29 cellular contexts compared by ENCODE assay signal in the genomic region with DNA sequence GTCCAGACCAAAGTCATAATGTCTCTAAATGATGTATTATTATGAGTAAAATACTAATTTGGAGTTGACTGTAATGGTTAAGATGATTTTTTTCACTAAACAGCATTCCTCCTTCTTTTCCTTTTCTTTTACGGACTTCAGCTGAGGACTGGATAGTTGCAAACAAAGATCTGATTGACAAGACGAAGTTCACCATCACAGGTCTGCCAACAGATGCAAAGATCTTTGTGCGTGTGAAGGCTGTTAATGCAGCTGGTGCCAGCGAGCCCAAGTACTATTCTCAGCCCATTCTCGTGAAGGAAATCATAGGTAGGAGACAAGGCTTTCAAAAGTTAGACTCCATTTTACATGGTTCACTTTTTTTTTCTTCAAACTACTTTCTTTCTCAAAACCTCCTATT.
"Had no signal": no experiment of that assay in that cellular context is flagged by ENCODE, and none has a peak within 500 bp of the region (broad histone marks: within the 10 kb centered on the region; RNA-seq: fewer than 3 reads in every experiment).

No MANE protein-coding gene starts in this region.

- H3K36me3 ChIP-seq: adrenal gland, colonic mucosa, gastroesophageal sphincter had no signal

- DNase-seq: activated CD4-positive, alpha-beta memory T cell treated with anti-CD3 and anti-CD28 coated beads for 36 hours; activated CD4-positive, alpha-beta T cell treated with anti-CD3 and anti-CD28 coated beads for 36 hours; activated CD4-positive, alpha-beta T cell treated with anti-CD3 and anti-CD28 coated beads, Interleukin-2, amount 10 ng/mL, durations not matched to agents 24 days and 14 days; activated CD4-positive, CD25-positive, alpha-beta regulatory T cell; activated CD4-positive, CD25-positive, alpha-beta regulatory T cell treated with anti-CD3 and anti-CD28 coated beads, Interleukin-2, amount 50 U/mL, for 72 hours; activated CD8-positive, alpha-beta memory T cell treated with anti-CD3 and anti-CD28 coated beads, Interleukin-2, amount 10 ng/mL, durations not matched to agents 7 days and 5 days; activated CD8-positive, alpha-beta memory T cell treated with anti-CD3 and anti-CD28 coated beads, Interleukin-2, amount 50 U/mL, for 4 hours; activated CD8-positive, alpha-beta T cell treated with anti-CD3 and anti-CD28 coated beads, Interleukin-2, amount 10 ng/mL, durations not matched to agents 7 days and 5 days; activated effector memory CD4-positive, alpha-beta T cell treated with anti-CD3 and anti-CD28 coated beads, Interleukin-2, amount 50 U/mL, for 16 hours; activated naive CD4-positive, alpha-beta T cell treated with anti-CD3 and anti-CD28 coated beads for 36 hours; activated naive CD8-positive, alpha-beta T cell treated with anti-CD3 and anti-CD28 coated beads for 36 hours; activated naive CD8-positive, alpha-beta T cell treated with anti-CD3 and anti-CD28 coated beads, Interleukin-2, amount 50 U/mL, for 24 hours; activated T-cell treated with anti-CD3 and anti-CD28 coated beads, Interleukin-2, amount 50 U/mL, for 1 hour; activated T-cell treated with anti-CD3 and anti-CD28 coated beads, Interleukin-2, amount 50 U/mL, for 48 hours; adrenal gland; amygdala; aorta; body of pancreas; caudate nucleus; colonic mucosa; effector memory CD4-positive, alpha-beta T cell; endodermal cell; foreskin fibroblast; T-helper 2 cell had no signal

- ATAC-seq: activated CD4-positive, alpha-beta T cell treated with anti-CD3 and anti-CD28 coated beads for 36 hours; activated CD8-positive, alpha-beta memory T cell treated with anti-CD3 and anti-CD28 coated beads, Interleukin-2, amount 10 ng/mL, durations not matched to agents 7 days and 5 days; activated CD8-positive, alpha-beta T cell treated with anti-CD3 and anti-CD28 coated beads, Interleukin-2, amount 10 ng/mL, durations not matched to agents 7 days and 5 days; activated naive CD8-positive, alpha-beta T cell treated with anti-CD3 and anti-CD28 coated beads, Interleukin-2, amount 50 U/mL, for 24 hours; body of pancreas; esophagus mucosa; gastroesophageal sphincter had no signal

- H3K36me3 Mint-ChIP-seq: activated CD4-positive, alpha-beta memory T cell treated with anti-CD3 and anti-CD28 coated beads for 36 hours; activated CD8-positive, alpha-beta memory T cell treated with anti-CD3 and anti-CD28 coated beads, Interleukin-2, amount 10 ng/mL, durations not matched to agents 7 days and 5 days; activated naive CD4-positive, alpha-beta T cell treated with anti-CD3 and anti-CD28 coated beads, Interleukin-2, amount 50 U/mL, for 24 hours; activated naive CD8-positive, alpha-beta T cell treated with anti-CD3 and anti-CD28 coated beads for 36 hours had no signal

- H3K4me1 ChIP-seq: adrenal gland, body of pancreas, gastroesophageal sphincter had no signal

- H3K9me3 Mint-ChIP-seq: activated CD4-positive, alpha-beta memory T cell treated with anti-CD3 and anti-CD28 coated beads for 36 hours; activated CD4-positive, alpha-beta T cell treated with anti-CD3 and anti-CD28 coated beads, Interleukin-2, amount 10 ng/mL, durations not matched to agents 24 days and 14 days; activated naive CD4-positive, alpha-beta T cell treated with anti-CD3 and anti-CD28 coated beads for 36 hours; activated naive CD4-positive, alpha-beta T cell treated with anti-CD3 and anti-CD28 coated beads, Interleukin-2, amount 50 U/mL, for 24 hours; activated naive CD8-positive, alpha-beta T cell treated with anti-CD3 and anti-CD28 coated beads for 36 hours; activated naive CD8-positive, alpha-beta T cell treated with anti-CD3 and anti-CD28 coated beads, Interleukin-2, amount 50 U/mL, for 24 hours; activated T-helper 1 cell treated with anti-CD3 and anti-CD28 coated beads, Interleukin-12 subunit alpha, Interleukin-12 subunit beta, Interleukin-2, Interleukin-4 antibody, amounts not matched to agents 30 ng/mL and 10 ng/mL and 1 ng/mL, durations not matched to agents 14 hours and 24 hours and 36 hours; activated T-helper 2 cell treated with anti-CD3 and anti-CD28 coated beads, Interferon-gamma antibody, Interleukin-2, Interleukin-4, amounts not matched to agents 10 μg/mL and 5 μg/mL and 100 μg/mL, durations not matched to agents 14 hours and 24 hours and 36 hours; endodermal cell had no signal

- H3K4me3 Mint-ChIP-seq: activated CD4-positive, alpha-beta memory T cell treated with anti-CD3 and anti-CD28 coated beads for 36 hours; activated CD4-positive, alpha-beta T cell treated with anti-CD3 and anti-CD28 coated beads for 36 hours; activated CD4-positive, alpha-beta T cell treated with anti-CD3 and anti-CD28 coated beads, Interleukin-2, amount 10 ng/mL, durations not matched to agents 24 days and 14 days; activated CD8-positive, alpha-beta memory T cell treated with anti-CD3 and anti-CD28 coated beads, Interleukin-2, amount 10 ng/mL, durations not matched to agents 7 days and 5 days; activated CD8-positive, alpha-beta T cell treated with anti-CD3 and anti-CD28 coated beads, Interleukin-2, amount 10 ng/mL, durations not matched to agents 7 days and 5 days; activated naive CD4-positive, alpha-beta T cell treated with anti-CD3 and anti-CD28 coated beads for 36 hours; activated naive CD4-positive, alpha-beta T cell treated with anti-CD3 and anti-CD28 coated beads, Interleukin-2, amount 50 U/mL, for 24 hours; activated naive CD8-positive, alpha-beta T cell treated with anti-CD3 and anti-CD28 coated beads for 36 hours; activated naive CD8-positive, alpha-beta T cell treated with anti-CD3 and anti-CD28 coated beads, Interleukin-2, amount 50 U/mL, for 24 hours; activated T-helper 1 cell treated with anti-CD3 and anti-CD28 coated beads, Interleukin-12 subunit alpha, Interleukin-12 subunit beta, Interleukin-2, Interleukin-4 antibody, amounts not matched to agents 30 ng/mL and 10 ng/mL and 1 ng/mL, durations not matched to agents 14 hours and 24 hours and 36 hours; endodermal cell had no signal

- H3K9me3 ChIP-seq: adrenal gland, body of pancreas, colonic mucosa, gastroesophageal sphincter had no signal

- H3K4me3 ChIP-seq: adrenal gland, body of pancreas, colonic mucosa, gastroesophageal sphincter had no signal

- H3K27ac Mint-ChIP-seq: activated CD4-positive, alpha-beta memory T cell treated with anti-CD3 and anti-CD28 coated beads for 36 hours; activated CD4-positive, alpha-beta T cell treated with anti-CD3 and anti-CD28 coated beads for 36 hours; activated CD4-positive, alpha-beta T cell treated with anti-CD3 and anti-CD28 coated beads, Interleukin-2, amount 10 ng/mL, durations not matched to agents 24 days and 14 days; activated CD8-positive, alpha-beta memory T cell treated with anti-CD3 and anti-CD28 coated beads, Interleukin-2, amount 10 ng/mL, durations not matched to agents 7 days and 5 days; activated CD8-positive, alpha-beta T cell treated with anti-CD3 and anti-CD28 coated beads, Interleukin-2, amount 10 ng/mL, durations not matched to agents 7 days and 5 days; activated naive CD4-positive, alpha-beta T cell treated with anti-CD3 and anti-CD28 coated beads for 36 hours; activated naive CD4-positive, alpha-beta T cell treated with anti-CD3 and anti-CD28 coated beads, Interleukin-2, amount 50 U/mL, for 24 hours; activated naive CD8-positive, alpha-beta T cell treated with anti-CD3 and anti-CD28 coated beads for 36 hours; activated naive CD8-positive, alpha-beta T cell treated with anti-CD3 and anti-CD28 coated beads, Interleukin-2, amount 50 U/mL, for 24 hours; activated T-helper 1 cell treated with anti-CD3 and anti-CD28 coated beads, Interleukin-12 subunit alpha, Interleukin-12 subunit beta, Interleukin-2, Interleukin-4 antibody, amounts not matched to agents 30 ng/mL and 10 ng/mL and 1 ng/mL, durations not matched to agents 14 hours and 24 hours and 36 hours; activated T-helper 2 cell treated with anti-CD3 and anti-CD28 coated beads, Interferon-gamma antibody, Interleukin-2, Interleukin-4, amounts not matched to agents 10 μg/mL and 5 μg/mL and 100 μg/mL, durations not matched to agents 14 hours and 24 hours and 36 hours; endodermal cell had no signal

- H3K27me3 ChIP-seq: body of pancreas, colonic mucosa had no signal

- H3K27ac ChIP-seq: adrenal gland, body of pancreas, colonic mucosa, gastroesophageal sphincter had no signal

- H3K4me1 Mint-ChIP-seq: endodermal cell had no signal
